ENCODE assay signal across 1 cellular context in the genomic region with DNA sequence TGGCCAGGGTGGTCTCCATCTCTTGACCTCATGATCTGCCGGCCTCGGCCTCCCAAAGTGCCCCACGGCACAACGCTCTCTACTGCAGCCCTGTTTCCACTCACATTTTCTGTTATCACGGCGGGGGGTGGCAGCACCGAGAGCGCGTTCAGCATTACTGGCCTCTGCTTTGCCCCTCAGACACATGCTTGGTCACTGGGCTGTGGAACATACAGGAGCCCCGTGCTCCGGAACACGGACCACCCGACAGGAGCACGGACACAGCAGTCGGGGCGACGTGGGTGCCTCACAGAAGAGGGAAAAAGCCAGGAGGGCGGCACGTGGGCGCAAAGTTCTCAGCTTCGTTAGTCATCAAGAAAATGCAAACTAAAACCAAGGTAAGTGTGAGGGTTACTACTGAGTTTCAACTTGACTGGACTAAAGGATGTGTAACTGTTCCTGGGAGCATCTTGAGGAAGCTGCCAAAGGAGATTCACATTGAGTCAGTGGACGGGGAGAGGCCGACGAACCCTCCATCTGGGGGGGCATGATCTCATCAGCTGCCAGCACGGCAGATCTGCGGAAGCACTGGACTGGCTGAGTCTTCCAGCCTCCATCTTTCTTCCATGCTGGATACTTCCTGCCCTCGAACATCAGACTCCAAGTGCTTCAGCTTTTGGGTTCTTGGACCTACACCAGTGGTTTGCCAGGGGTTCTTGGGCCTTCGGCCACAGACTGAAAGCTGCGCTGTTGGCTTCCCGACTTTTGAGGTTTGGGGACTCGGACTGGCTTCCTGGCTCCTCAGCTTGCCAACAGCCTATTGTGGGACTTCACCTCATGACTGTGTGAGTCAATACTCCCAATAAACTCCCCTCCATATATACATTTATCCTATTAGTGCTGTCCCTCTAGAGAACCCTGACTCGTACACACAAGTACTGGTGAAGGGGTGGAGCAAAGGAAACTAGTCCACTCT.
TF ChIP-seq lines count a peak whose summit lies in the region.

No MANE protein-coding gene starts in this region.

TF ChIP-seq in GM23338, 12 proteins besides CTCF, POLR2A, EP300 and RAD21 (continued from another document):
- no peak for TF ChIP-seq ZNF462 (CRISPR knock-in tag; IDR thresholded peaks at IDR 0.05)
- TF ChIP-seq ZNF331 (CRISPR knock-in tag; IDR thresholded peaks at IDR 0.05; ENCODE audit: low read depth) = no peak
- TF ChIP-seq EZH2 (IDR thresholded peaks at IDR 0.05; ENCODE audit: low read depth, unreplicated experiment) = no peak
